ENCODE assay signal across 15 cellular contexts in the genomic region with DNA sequence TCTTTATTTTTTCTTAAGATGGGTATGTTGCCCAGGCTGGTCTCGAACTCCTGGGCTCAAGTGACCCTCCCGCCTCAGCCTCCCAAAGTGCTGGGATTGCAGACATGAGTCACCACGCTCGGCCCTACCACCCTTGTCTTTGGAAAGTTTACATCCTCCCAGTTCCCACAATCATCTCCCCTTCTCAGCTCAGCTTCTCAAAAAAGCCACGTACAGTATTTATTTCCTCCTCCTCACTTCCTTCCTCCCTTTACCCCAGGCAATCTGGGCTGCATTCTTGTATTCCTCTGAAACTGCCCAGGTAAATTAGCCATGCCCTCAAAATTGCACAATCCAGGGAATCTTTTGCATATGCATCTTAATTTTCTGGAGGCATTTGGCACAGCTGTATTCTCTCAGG. TPM values are rescaled to one million over a fixed set of nuclear protein-coding genes. Genes with fewer than 3 reads are reported as not detected.
A peak's percentile ranks its signal among the peaks of the same experiment; 100 is the strongest.
DNase-seq lines count a peak whose midpoint lies in the region; ATAC-seq and TF ChIP-seq lines count a peak whose summit lies in the region.
"Had no signal": no experiment of that assay in that cellular context is flagged by ENCODE, and none has a peak within 500 bp of the region (broad histone marks: within the 10 kb centered on the region; RNA-seq: fewer than 3 reads in every experiment).

No MANE protein-coding gene starts in this region.

- H3K4me3 Mint-ChIP-seq in CD14-positive monocyte, result peak overlapping the region in 1 of 2 donors; percentile 80
- H3K4me3 Mint-ChIP-seq: activated T-cell treated with anti-CD3 and anti-CD28 coated beads, Interleukin-2, amount 50 U/mL, for 24 hours; brain; natural killer cell; WTC11 had no signal

- DNase-seq in CD14-positive monocyte (ENCODE audit: low spot score) (no peak), HT1080 (ENCODE audit: low read depth) (peak; percentile 75), UCSD-AML1 (lab: John Stamatoyannopoulos, UW; ENCODE audit: unreplicated experiment) (peak; percentile 34), medulla oblongata (ENCODE audit: extremely low spot score) (peak; percentile 57), AG08395 (ENCODE audit: low spot score) (no peak)
- no peak for DNase-seq in activated CD8-positive, alpha-beta memory T cell treated with anti-CD3 and anti-CD28 coated beads for 24 hours
- DNase-seq in stimulated activated CD4-positive, alpha-beta T cell treated with anti-CD3 and anti-CD28 coated beads, Interleukin-12 subunit alpha, Interleukin-12 subunit beta, amount 100 ng/mL, for 4 hours, result no peak
- DNase-seq: activated T-cell treated with anti-CD3 and anti-CD28 coated beads, Interleukin-2, amount 50 U/mL, for 24 hours; COR-L47; H7; natural killer cell; stimulated activated CD8-positive, alpha-beta memory T cell treated with anti-CD3 and anti-CD28 coated beads, Interleukin-4, amount 100 ng/mL, for 48 hours had no signal

- peaks cover 0 to 10% (median 2%) of the 10 kb centered on the region in 3 donors for H3K27me3 Mint-ChIP-seq in CD14-positive monocyte (ENCODE audit: low read depth in 3 of 3)
- H3K27me3 Mint-ChIP-seq: activated T-cell treated with anti-CD3 and anti-CD28 coated beads, Interleukin-2, amount 50 U/mL, for 24 hours had no signal

- no peak for TF ChIP-seq CTCF in CD14-positive monocyte (IDR thresholded peaks at IDR 0.05)

- intact Hi-C loops in CD14-positive monocyte (cut with micrococcal nuclease), result no loop called here

- ATAC-seq in HG02763 (IDR thresholded peaks at IDR 0.05; ENCODE audit: unreplicated experiment), result no peak
- ATAC-seq: natural killer cell, WTC11 had no signal

- peaks cover 0 to 3% (median 0%) of the 10 kb centered on the region in 7 donors for H3K9me3 Mint-ChIP-seq in CD14-positive monocyte
- H3K9me3 Mint-ChIP-seq: activated T-cell treated with anti-CD3 and anti-CD28 coated beads, Interleukin-2, amount 50 U/mL, for 24 hours; brain; natural killer cell; WTC11 had no signal

- H3K4me1 Mint-ChIP-seq in CD14-positive monocyte, result peaks cover 29% of the 10 kb centered on the region

- H3K27ac Mint-ChIP-seq in CD14-positive monocyte, result peak overlapping the region; percentile 62 to 95 (median 90)
- H3K27ac Mint-ChIP-seq: activated T-cell treated with anti-CD3 and anti-CD28 coated beads, Interleukin-2, amount 50 U/mL, for 24 hours had no signal

- H3K36me3 Mint-ChIP-seq in CD14-positive monocyte, result no peaks in the 10 kb centered on the region
- H3K36me3 Mint-ChIP-seq: brain, natural killer cell, WTC11 had no signal

RNA-seq across cellular contexts. Expression of a gene that starts 7.4 kb away (rescaled TPM):
- polyA plus RNA-seq in CD14-positive monocyte, result 1 to 10 TPM; 3.3 to 6.4 TPM
- total RNA-seq in HT1080 (2014; rRNA removed; shearing (Covaris generic)), result 18.0 and 21.1 TPM in 2 replicates
- polyA plus RNA-seq in HT1080 (2015; cell fraction: cytosol; rRNA removed), result 15.8 and 19.8 TPM in 2 replicates
- 45.4 and 47.1 TPM in 2 replicates for polyA plus RNA-seq in HT1080 (2015; cell fraction: nucleus; rRNA removed)

Comparison
In these comparisons a context has a peak if more than half of its experiments do, and no peak if none do; other contexts are left out.
1. DNase-seq: peak in HT1080 (single experiment), UCSD-AML1 (single experiment) and medulla oblongata (single experiment); none in CD14-positive monocyte (single experiment), activated CD8-positive, alpha-beta memory T cell treated with anti-CD3 and anti-CD28 coated beads for 24 hours (single experiment), AG08395 (single experiment) and stimulated activated CD4-positive, alpha-beta T cell treated with anti-CD3 and anti-CD28 coated beads, Interleukin-12 subunit alpha, Interleukin-12 subunit beta, amount 100 ng/mL, for 4 hours (single experiment).